ENCODE assay signal across 33 cellular contexts in genomic region chr4:39346856-39347519, GRCh38. TPM values are rescaled to one million over a fixed set of nuclear protein-coding genes. Genes with fewer than 3 reads are reported as not detected.
DNase-seq lines count a peak whose midpoint lies in the region; ATAC-seq and TF ChIP-seq lines count a peak whose summit lies in the region.
"Had no signal": no experiment of that assay in that cellular context is flagged by ENCODE, and none has a peak within 500 bp of the region (broad histone marks: within the 10 kb centered on the region; RNA-seq: fewer than 3 reads in every experiment).

No MANE protein-coding gene starts in this region.

- H3K9me3 ChIP-seq in CD4-positive, alpha-beta memory T cell (ENCODE audit: control insufficient read depth in 1 of 2, low read length in 2 of 2) = no peaks in the 10 kb centered on the region
- H3K9me3 ChIP-seq in H9 (ENCODE audit: control insufficient read depth, low read depth, low read length) (no peaks in the 10 kb centered on the region), esophagus squamous epithelium (no peaks in the 10 kb centered on the region)
- H3K9me3 ChIP-seq: breast epithelium, tibial artery, vagina had no signal

- H3K27me3 Mint-ChIP-seq in activated CD4-positive, alpha-beta T cell treated with anti-CD3 and anti-CD28 coated beads, Interleukin-2, amount 10 ng/mL, durations not matched to agents 24 days and 14 days = no peaks in the 10 kb centered on the region
- no peaks in the 10 kb centered on the region for H3K27me3 Mint-ChIP-seq in CD4-positive, alpha-beta memory T cell
- no peaks in the 10 kb centered on the region for H3K27me3 Mint-ChIP-seq in H9 (ENCODE audit: low read depth)
- H3K27me3 Mint-ChIP-seq: progenitor cell of endocrine pancreas had no signal

- no peak overlapping the region for H3K56ac ChIP-seq in H9 (ENCODE audit: insufficient read length, low read depth, low read length)

- H3K36me3 ChIP-seq in CD4-positive, alpha-beta memory T cell (ENCODE audit: insufficient read depth, low read length) = peaks cover 11% of the 10 kb centered on the region
- peaks cover 0 to 77% (median 10%) of the 10 kb centered on the region in 3 donors for H3K36me3 ChIP-seq in esophagus squamous epithelium
- H3K36me3 ChIP-seq: breast epithelium had no signal

- no peak overlapping the region for H3K9ac ChIP-seq in H9 (ENCODE audit: extremely low read depth, insufficient read length, low read length)

- H2BK20ac ChIP-seq in H9 (ENCODE audit: low read depth, low read length, poor library complexity, severe bottlenecking) = no peak overlapping the region

- peak overlapping the region; percentile 48 for H3K27ac Mint-ChIP-seq in activated CD4-positive, alpha-beta T cell treated with anti-CD3 and anti-CD28 coated beads, Interleukin-2, amount 10 ng/mL, durations not matched to agents 24 days and 14 days
- peak overlapping the region in 4 of 7 donors; percentile 9 to 57 (median 30) for H3K27ac Mint-ChIP-seq in CD4-positive, alpha-beta memory T cell
- peak overlapping the region in 1 of 3 experiments; percentile 40; a peak in 1 of 7 replicates for H3K27ac Mint-ChIP-seq in H9

- no peaks in the 10 kb centered on the region for H4K20me1 ChIP-seq in H9 (ENCODE audit: control insufficient read depth, insufficient read depth, insufficient read length)

- no peak overlapping the region for H4K5ac ChIP-seq in H9 (ENCODE audit: insufficient read length, low read depth, low read length)

- H3K4me2 ChIP-seq in H9 (ENCODE audit: insufficient read depth, insufficient read length, low read length) = no peak overlapping the region

- H3K36me3 Mint-ChIP-seq in activated CD4-positive, alpha-beta T cell treated with anti-CD3 and anti-CD28 coated beads, Interleukin-2, amount 10 ng/mL, durations not matched to agents 24 days and 14 days (ENCODE audit: low read depth) = peaks cover 64% of the 10 kb centered on the region
- peaks cover 52 to 57% of the 10 kb centered on the region in 2 donors for H3K36me3 Mint-ChIP-seq in CD4-positive, alpha-beta memory T cell
- peaks cover 16 to 39% (median 39%) of the 10 kb centered on the region in 3 experiments; a peak in 6 of 7 replicates for H3K36me3 Mint-ChIP-seq in H9 (ENCODE audit: insufficient read depth in 1 of 3, low read depth in 3 of 3)

- POLR2A ChIA-PET in CD4-positive, alpha-beta memory T cell (lab: Charles Lee; ENCODE audit: partially characterized antibody) = interaction anchor here (0.8 kb wide), 1 partner anchor 109 kb away, joined by 3 read pairs; no protein-coding TSS in a partner anchor

- peak; percentile 27 for DNase-seq in activated CD4-positive, alpha-beta T cell treated with anti-CD3 and anti-CD28 coated beads, Interleukin-2, amount 10 ng/mL, durations not matched to agents 24 days and 14 days
- no peak for DNase-seq in activated CD4-positive, alpha-beta T cell treated with anti-CD3 and anti-CD28 coated beads, Interleukin-2, amount 50 U/mL, for 4 hours
- DNase-seq in CD4-positive, alpha-beta memory T cell = no peak
- DNase-seq in NCI-H82 treated with DMSO at 0.1 percent for 48 hours (lab: John Stamatoyannopoulos, UW; ENCODE audit: unreplicated experiment) (peak; percentile 83), left lobe of liver (ENCODE audit: low spot score) (no peak), H9 (no peak), esophagus squamous epithelium (lab: John Stamatoyannopoulos, UW) (no peak)
- DNase-seq: activated naive CD4-positive, alpha-beta T cell treated with Interleukin-2 at 50 U/mL for 16 hours; activated T-cell treated with anti-CD3 and anti-CD28 coated beads, Interleukin-2, amount 50 U/mL, for 1 hour; anterior cingulate cortex; DMS 273 treated with DMSO at 0.1 percent for 48 hours; EL; HCEC 1CT; MM.1S; NCI-H1417; NCI-H2029 treated with DMSO at 0.1 percent for 48 hours; NCI-H524; nucleus accumbens; stimulated activated CD4-positive, alpha-beta T cell treated with anti-CD3 and anti-CD28 coated beads, Interleukin-12 subunit alpha, Interleukin-12 subunit beta, amount 100 ng/mL, for 4 hours; stimulated activated CD4-positive, alpha-beta T cell treated with anti-CD3 and anti-CD28 coated beads, Interleukin-2, amount 100 ng/mL, for 48 hours; T-helper 2 cell; tibial artery had no signal

- H2BK120ac ChIP-seq in H9 (ENCODE audit: low read depth, low read length, poor library complexity, severe bottlenecking) = no peak overlapping the region

- TF ChIP-seq POLR2A in esophagus squamous epithelium (IDR thresholded peaks at IDR 0.05) = no peak

- H3K4me3 Mint-ChIP-seq in activated CD4-positive, alpha-beta T cell treated with anti-CD3 and anti-CD28 coated beads, Interleukin-2, amount 10 ng/mL, durations not matched to agents 24 days and 14 days = no peak overlapping the region
- H3K4me3 Mint-ChIP-seq in CD4-positive, alpha-beta memory T cell = peak overlapping the region in 1 of 8 donors; percentile 34
- no peak overlapping the region for H3K4me3 Mint-ChIP-seq in H9

- CTCF ChIA-PET in CD4-positive, alpha-beta memory T cell (lab: Charles Lee; ENCODE audit: partially characterized antibody) = interaction anchor here (1.0 kb wide), 1 partner anchor 19 kb away, joined by 3 read pairs; the partner anchor contains the start of gene RFC1

- peaks cover 7% of the 10 kb centered on the region; the same call in 1 of the 2 replicates for H3K79me2 ChIP-seq in H9 (ENCODE audit: insufficient read depth, low read length)

- H3T11ph ChIP-seq in H9 (ENCODE audit: low read length) = no peak overlapping the region

- H3K23me2 ChIP-seq in H9 (ENCODE audit: insufficient read length, low read depth, low read length, poor library complexity, severe bottlenecking) = no peaks in the 10 kb centered on the region

- no peak overlapping the region for H3K4me3 ChIP-seq in CD4-positive, alpha-beta memory T cell (ENCODE audit: low read length in 2 of 2)
- H3K4me3 ChIP-seq in esophagus squamous epithelium = no peak overlapping the region
- H3K4me3 ChIP-seq: breast epithelium, SK-N-MC, tibial artery, vagina had no signal

- peaks cover 10% of the 10 kb centered on the region for H3K9me3 Mint-ChIP-seq in activated CD4-positive, alpha-beta T cell treated with anti-CD3 and anti-CD28 coated beads, Interleukin-2, amount 10 ng/mL, durations not matched to agents 24 days and 14 days
- peaks cover 2 to 16% (median 4%) of the 10 kb centered on the region in 8 donors for H3K9me3 Mint-ChIP-seq in CD4-positive, alpha-beta memory T cell
- no peaks in the 10 kb centered on the region for H3K9me3 Mint-ChIP-seq in H9

- no peak overlapping the region for H2AFZ ChIP-seq in H9 (ENCODE audit: low read length)

- peaks cover 9% of the 10 kb centered on the region for H3K79me1 ChIP-seq in H9 (ENCODE audit: insufficient read depth, low read depth, low read length, poor library complexity, severe bottlenecking)

- H4K91ac ChIP-seq in H9 (ENCODE audit: insufficient read length, low read depth, low read length) = no peak overlapping the region

- no peak overlapping the region for H3K27ac ChIP-seq in CD4-positive, alpha-beta memory T cell (ENCODE audit: low read depth, low read length)
- H3K27ac ChIP-seq in H9 (ENCODE audit: insufficient read length, low read depth, low read length) (no peak overlapping the region), esophagus squamous epithelium (no peak overlapping the region)
- H3K27ac ChIP-seq: breast epithelium, C4-2B, SK-N-MC, tibial artery, vagina had no signal

- ATAC-seq in left lobe of liver (peak; percentile 86), HG03432 (IDR thresholded peaks at IDR 0.05; ENCODE audit: unreplicated experiment) (no peak)
- ATAC-seq: activated CD4-positive, CD25-positive, alpha-beta regulatory T cell treated with anti-CD3 and anti-CD28 coated beads, Interleukin-2, amount 50 U/mL, for 24 hours; sciatic nerve had no signal

- no peak overlapping the region for H2BK15ac ChIP-seq in H9 (ENCODE audit: low read depth, low read length)

- no peak overlapping the region for H3K23ac ChIP-seq in H9 (ENCODE audit: insufficient read length, low read depth, low read length)

- H3K14ac ChIP-seq in H9 (ENCODE audit: insufficient read depth, low read length) = no peak overlapping the region

- peaks cover 39% of the 10 kb centered on the region for H3K4me1 Mint-ChIP-seq in activated CD4-positive, alpha-beta T cell treated with anti-CD3 and anti-CD28 coated beads, Interleukin-2, amount 10 ng/mL, durations not matched to agents 24 days and 14 days
- peaks cover 25 to 48% (median 35%) of the 10 kb centered on the region in 4 donors for H3K4me1 Mint-ChIP-seq in CD4-positive, alpha-beta memory T cell
- H3K4me1 Mint-ChIP-seq in H9 = peaks cover 7% of the 10 kb centered on the region in 2 experiments

- TF ChIP-seq CTCF in H9 (conservative IDR thresholded peaks at IDR 0.05) = no peak
- no peak for TF ChIP-seq CTCF in esophagus squamous epithelium (IDR thresholded peaks at IDR 0.05)

- no peak overlapping the region for H2BK5ac ChIP-seq in H9 (ENCODE audit: insufficient read length, low read length)

- no peak overlapping the region for H3K18ac ChIP-seq in H9 (ENCODE audit: insufficient read length, low read depth, low read length)

- intact Hi-C loops in activated CD4-positive, alpha-beta T cell treated with anti-CD3 and anti-CD28 coated beads, Interleukin-2, amount 10 ng/mL, durations not matched to agents 24 days and 14 days (cut with micrococcal nuclease) = no loop called here
- intact Hi-C loops in CD4-positive, alpha-beta memory T cell (cut with micrococcal nuclease) = no loop called here
- intact Hi-C loops in esophagus squamous epithelium (cut with DNase I) = no loop called here

- H2AK5ac ChIP-seq in H9 (ENCODE audit: insufficient read length, low read length) = no peak overlapping the region

- no CpG with 5 or more reads among the region's 3 CpGs for WGBS in H9 (ENCODE audit: extremely low coverage, insufficient read length, low lambda C conversion rate)
- 77 to 79% methylated on average over 3 of the region's 3 CpGs for WGBS in esophagus squamous epithelium, 2 donors

- no peaks in the 10 kb centered on the region for H3K27me3 ChIP-seq in CD4-positive, alpha-beta memory T cell (ENCODE audit: insufficient read depth, low read length)
- H3K27me3 ChIP-seq in H9 (ENCODE audit: insufficient read depth, low read length) = no peaks in the 10 kb centered on the region
- H3K27me3 ChIP-seq in esophagus squamous epithelium = no peaks in the 10 kb centered on the region
- H3K27me3 ChIP-seq: breast epithelium, tibial artery, vagina had no signal

- H3K4ac ChIP-seq in H9 (ENCODE audit: low read depth, low read length) = no peak overlapping the region

- no peak overlapping the region for H4K8ac ChIP-seq in H9 (replicated peaks; ENCODE audit: insufficient read length, low read depth, low read length)

- no peak overlapping the region for H2BK12ac ChIP-seq in H9 (ENCODE audit: insufficient read length, low read depth, low read length)

- peaks cover 14% of the 10 kb centered on the region for H3K4me1 ChIP-seq in CD4-positive, alpha-beta memory T cell (ENCODE audit: insufficient read depth, low read length)
- no peaks in the 10 kb centered on the region for H3K4me1 ChIP-seq in H9 (ENCODE audit: insufficient read depth, low read length)
- no peaks in the 10 kb centered on the region for H3K4me1 ChIP-seq in esophagus squamous epithelium
- H3K4me1 ChIP-seq: breast epithelium, vagina had no signal

RNA-seq across cellular contexts. Expression of gene RFC1, which starts 19.2 kb away (rescaled TPM):
- total RNA-seq in activated CD4-positive, alpha-beta T cell treated with anti-CD3 and anti-CD28 coated beads, Interleukin-2, amount 10 ng/mL, durations not matched to agents 24 days and 14 days = 81.6 and 83.0 TPM in 2 replicates
- total RNA-seq in CD4-positive, alpha-beta memory T cell = 10 to 100 TPM; 62.5 to 70.6 TPM
- polyA plus RNA-seq in CD4-positive, alpha-beta memory T cell = 10 to 100 TPM in 1 of 2 donors, 1 to 10 TPM in 1; 6.2 to 46.2 TPM
- total RNA-seq in left lobe of liver = 16.1 TPM
- total RNA-seq in H9 (2021) = 56.8 and 61.1 TPM in 2 replicates
- 10 to 100 TPM; 19.8 to 34.2 (median 25.4) TPM for total RNA-seq in esophagus squamous epithelium

RNA-seq across cellular contexts. Expression of gene KLB, which starts 59.7 kb away (rescaled TPM):
- not detected in 2 replicates for total RNA-seq in activated CD4-positive, alpha-beta T cell treated with anti-CD3 and anti-CD28 coated beads, Interleukin-2, amount 10 ng/mL, durations not matched to agents 24 days and 14 days
- not detected for total RNA-seq in CD4-positive, alpha-beta memory T cell
- polyA plus RNA-seq in CD4-positive, alpha-beta memory T cell = under 1 TPM in 1 of 2 donors, not detected in 1; 0.06 TPM
- total RNA-seq in left lobe of liver (22.0 TPM), H9 (2021) (0.07 TPM in 2 replicates), esophagus squamous epithelium (under 1 TPM in 3 of 4 donors, not detected in 1; 0.34 to 0.48 (median 0.38) TPM)
- total RNA-seq: A172; activated CD8-positive, alpha-beta memory T cell treated with anti-CD3 and anti-CD28 coated beads for 36 hours; myocyte had no signal

Comparison
In these comparisons a context has a peak if more than half of its experiments do, and no peak if none do; other contexts are left out.
1. DNase-seq: peak in activated CD4-positive, alpha-beta T cell treated with anti-CD3 and anti-CD28 coated beads, Interleukin-2, amount 10 ng/mL, durations not matched to agents 24 days and 14 days (single experiment) and NCI-H82 treated with DMSO at 0.1 percent for 48 hours (single experiment); none in activated CD4-positive, alpha-beta T cell treated with anti-CD3 and anti-CD28 coated beads, Interleukin-2, amount 50 U/mL, for 4 hours (0 of 2), CD4-positive, alpha-beta memory T cell (0 of 5), left lobe of liver (single experiment), H9 (single experiment) and esophagus squamous epithelium (single experiment).
2. RNA of gene KLB, which starts 59.7 kb away (total RNA-seq): 22.0 TPM in left lobe of liver (single experiment); 0.34 to 0.48 TPM in esophagus squamous epithelium, 0.07 TPM in H9, not detected in CD4-positive, alpha-beta memory T cell and not detected in activated CD4-positive, alpha-beta T cell treated with anti-CD3 and anti-CD28 coated beads, Interleukin-2, amount 10 ng/mL, durations not matched to agents 24 days and 14 days; every median in the first group is over 10 times any median in the second.